34 cellular contexts compared by ENCODE assay signal in genomic region chr14:37057776-37058175, GRCh38.
"Had no signal": no experiment of that assay in that cellular context is flagged by ENCODE, and none has a peak within 500 bp of the region (broad histone marks: within the 10 kb centered on the region; RNA-seq: fewer than 3 reads in every experiment).

No MANE protein-coding gene starts in this region.

- H3K27me3 ChIP-seq: adrenal gland, ascending aorta, body of pancreas, brain microvascular endothelial cell, breast epithelium, cardiac muscle cell had no signal

- H3K9me3 ChIP-seq: adrenal gland had no signal

- FAIRE-seq: astrocyte, bronchial epithelial cell had no signal

- H3K4me3 ChIP-seq: adrenal gland, ascending aorta, body of pancreas, breast epithelium, cardiac muscle cell had no signal

- H3K4me1 ChIP-seq: adrenal gland, ascending aorta, breast epithelium had no signal

- DNase-seq: activated effector memory CD4-positive, alpha-beta T cell treated with anti-CD3 and anti-CD28 coated beads, Interleukin-2, amount 50 U/mL, for 16 hours; activated effector memory CD4-positive, alpha-beta T cell treated with Interleukin-2 at 50 U/mL for 16 hours; activated gamma-delta T cell; activated gamma-delta T cell treated with Interleukin-2 at 50 U/mL for 16 hours; activated naive CD4-positive, alpha-beta T cell; activated naive CD4-positive, alpha-beta T cell treated with anti-CD3 and anti-CD28 coated beads for 36 hours; activated naive CD4-positive, alpha-beta T cell treated with anti-CD3 and anti-CD28 coated beads, Interleukin-2, amount 10 ng/mL, durations not matched to agents 7 days and 5 days; activated naive CD4-positive, alpha-beta T cell treated with anti-CD3 and anti-CD28 coated beads, Interleukin-2, amount 50 U/mL, for 16 hours; activated naive CD4-positive, alpha-beta T cell treated with Interleukin-2 at 50 U/mL for 16 hours; activated naive CD8-positive, alpha-beta T cell treated with anti-CD3 and anti-CD28 coated beads for 36 hours; activated naive CD8-positive, alpha-beta T cell treated with anti-CD3 and anti-CD28 coated beads, Interleukin-2, amount 10 ng/mL, durations not matched to agents 7 days and 5 days; activated naive CD8-positive, alpha-beta T cell treated with anti-CD3 and anti-CD28 coated beads, Interleukin-2, amount 50 U/mL, for 24 hours; activated T-cell treated with anti-CD3 and anti-CD28 coated beads, Interleukin-2, amount 50 U/mL, for 1 hour; activated T-cell treated with anti-CD3 and anti-CD28 coated beads, Interleukin-2, amount 50 U/mL, for 24 hours; activated T-cell treated with anti-CD3 and anti-CD28 coated beads, Interleukin-2, amount 50 U/mL, for 4 hours; activated T-cell treated with anti-CD3 and anti-CD28 coated beads, Interleukin-2, amount 50 U/mL, for 48 hours; activated T-cell treated with anti-CD3 and anti-CD28 coated beads, Interleukin-2, amount 50 U/mL, for 72 hours; adrenal gland; amniotic stem cell; amygdala; anterior cingulate cortex; aorta; body of pancreas; brain microvascular endothelial cell; caudate nucleus; central memory CD4-positive, alpha-beta T cell; cerebellar nuclear complex had no signal

- ATAC-seq: activated naive CD4-positive, alpha-beta T cell treated with anti-CD3 and anti-CD28 coated beads, Interleukin-2, amount 50 U/mL, for 72 hours; activated naive CD8-positive, alpha-beta T cell treated with anti-CD3 and anti-CD28 coated beads, Interleukin-2, amount 50 U/mL, for 24 hours; activated T-cell treated with anti-CD3 and anti-CD28 coated beads, Interleukin-2, amount 50 U/mL, for 4 hours; activated T-cell treated with anti-CD3 and anti-CD28 coated beads, Interleukin-2, amount 50 U/mL, for 72 hours; activated T-helper 17 cell treated with anti-CD3 and anti-CD28 coated beads, Interleukin-2, amount 50 U/mL, for 72 hours; body of pancreas had no signal

- H3K27ac ChIP-seq: adrenal gland, ascending aorta, body of pancreas, breast epithelium, cardiac muscle cell had no signal

- H3K36me3 ChIP-seq: adrenal gland, ascending aorta, brain microvascular endothelial cell, breast epithelium, cardiac muscle cell had no signal
